Comparison of ENCODE assay signal across 9 cellular contexts in the genomic region with DNA sequence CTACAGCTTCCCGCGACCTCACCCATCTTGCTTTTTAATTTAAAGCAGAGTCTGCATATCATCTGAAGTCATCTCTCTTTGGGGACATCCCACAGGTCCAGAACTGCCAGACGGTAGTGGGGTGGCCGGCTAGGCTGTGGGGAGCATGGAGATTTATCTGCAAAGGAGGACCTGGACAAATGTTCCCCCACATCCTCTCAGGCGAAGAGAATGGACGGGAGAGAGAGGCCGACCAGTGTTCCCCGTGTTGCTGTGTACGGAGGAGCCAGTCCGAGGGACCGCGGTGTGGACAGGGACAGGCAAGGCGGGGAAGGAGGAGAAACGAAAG.
DNase-seq lines count a peak whose midpoint lies in the region; ATAC-seq, FAIRE-seq and TF ChIP-seq lines count a peak whose summit lies in the region.
"Had no signal": no experiment of that assay in that cellular context is flagged by ENCODE, and none has a peak within 500 bp of the region (broad histone marks: within the 10 kb centered on the region; RNA-seq: fewer than 3 reads in every experiment).

No MANE protein-coding gene starts in this region.

- no peaks in the 10 kb centered on the region for H3K36me3 Mint-ChIP-seq in stimulated activated effector memory CD8-positive, alpha-beta T cell treated with anti-CD3 and anti-CD28 coated beads, Interleukin-12 subunit alpha, Interleukin-12 subunit beta, amount 100 ng/mL, for 72 hours

- 0 out of 2 replicates have a peak, but pooled peaks cover 5% of the 10 kb centered on the region for H3K4me1 ChIP-seq in HUES48 (ENCODE audit: control insufficient read depth, insufficient read depth, low read length)

- no peaks in the 10 kb centered on the region for H3K9me3 ChIP-seq in HUES48 (ENCODE audit: control insufficient read depth, insufficient read depth, low read length)

- H3K9me3 Mint-ChIP-seq in stimulated activated effector memory CD8-positive, alpha-beta T cell treated with anti-CD3 and anti-CD28 coated beads, Interleukin-12 subunit alpha, Interleukin-12 subunit beta, amount 100 ng/mL, for 72 hours = no peaks in the 10 kb centered on the region

- no peak overlapping the region for H3K27ac Mint-ChIP-seq in stimulated activated effector memory CD8-positive, alpha-beta T cell treated with anti-CD3 and anti-CD28 coated beads, Interleukin-12 subunit alpha, Interleukin-12 subunit beta, amount 100 ng/mL, for 72 hours

- peaks cover 97% of the 10 kb centered on the region for H3K27me3 ChIP-seq in HUES48 (ENCODE audit: control insufficient read depth, insufficient read depth, low read length)
- H3K27me3 ChIP-seq in layer of hippocampus (ENCODE audit: control insufficient read depth, insufficient read depth, low read length) = no peaks in the 10 kb centered on the region

- no peak for TF ChIP-seq CTCF in astrocyte of the cerebellum (IDR thresholded peaks at IDR 0.05; ENCODE audit: low read depth, low read length, missing control alignments)

- ATAC-seq in stimulated activated effector memory CD8-positive, alpha-beta T cell treated with anti-CD3 and anti-CD28 coated beads, Interleukin-12 subunit alpha, Interleukin-12 subunit beta, amount 100 ng/mL, for 72 hours = no peak
- ATAC-seq in HG03025 (IDR thresholded peaks at IDR 0.05; ENCODE audit: low FRiP score, unreplicated experiment) (no peak), HG02884 (IDR thresholded peaks at IDR 0.05; ENCODE audit: unreplicated experiment) (no peak)

- peak overlapping the region; percentile 31; the same call in 1 of the 2 replicates for H3K4me3 ChIP-seq in HUES48 (ENCODE audit: low read depth, low read length)
- H3K4me3 ChIP-seq in astrocyte of the cerebellum (ENCODE audit: low read depth, low read length) = peak overlapping the region; percentile 38

- no peak for DNase-seq in astrocyte of the cerebellum (ENCODE audit: low read depth)
- DNase-seq in stimulated activated effector memory CD8-positive, alpha-beta T cell treated with anti-CD3 and anti-CD28 coated beads, Interleukin-12 subunit alpha, Interleukin-12 subunit beta, amount 100 ng/mL, for 72 hours (ENCODE audit: low spot score in 2 of 2) = no peak
- no peak for DNase-seq in GM19239 (ENCODE audit: insufficient read length, low spot score)
- DNase-seq in activated CD4-positive, CD25-positive, alpha-beta regulatory T cell (lab: John Stamatoyannopoulos, UW) = no peak

- peak overlapping the region; percentile 60 for H3K4me3 Mint-ChIP-seq in stimulated activated effector memory CD8-positive, alpha-beta T cell treated with anti-CD3 and anti-CD28 coated beads, Interleukin-12 subunit alpha, Interleukin-12 subunit beta, amount 100 ng/mL, for 72 hours

- peaks cover 22% of the 10 kb centered on the region for H3K4me1 Mint-ChIP-seq in stimulated activated effector memory CD8-positive, alpha-beta T cell treated with anti-CD3 and anti-CD28 coated beads, Interleukin-12 subunit alpha, Interleukin-12 subunit beta, amount 100 ng/mL, for 72 hours

- no peaks in the 10 kb centered on the region for H3K36me3 ChIP-seq in HUES48 (ENCODE audit: control insufficient read depth, insufficient read depth, low read length)

- H3K27ac ChIP-seq in HUES48 (ENCODE audit: low read depth, low read length) = no peak overlapping the region
- H3K27ac ChIP-seq in layer of hippocampus (ENCODE audit: low read depth, low read length) = peak overlapping the region; percentile 77

- FAIRE-seq in GM19239 (lab: Jason Lieb, UNC) = no peak
- FAIRE-seq: endometrium had no signal

- H3K9ac ChIP-seq in HUES48 (ENCODE audit: low read depth, low read length) = no peak overlapping the region

- in situ Hi-C loops in astrocyte of the cerebellum (cut with HindIII; ENCODE audit: low sequenced_read_pairs) = no loop called here
